9 cellular contexts compared by ENCODE assay signal in genomic region chr1:99005142-99005491, GRCh38. TPM values are rescaled to one million over a fixed set of nuclear protein-coding genes. Genes with fewer than 3 reads are reported as not detected.
DNase-seq lines count a peak whose midpoint lies in the region; ATAC-seq and TF ChIP-seq lines count a peak whose summit lies in the region.
"Had no signal": no experiment of that assay in that cellular context is flagged by ENCODE, and none has a peak within 500 bp of the region (broad histone marks: within the 10 kb centered on the region; RNA-seq: fewer than 3 reads in every experiment).

No MANE protein-coding gene starts in this region.

- no peak overlapping the region for H4K8ac ChIP-seq in H9 (replicated peaks; ENCODE audit: insufficient read length, low read depth, low read length)

- no peak overlapping the region for H3K4ac ChIP-seq in H9 (ENCODE audit: low read depth, low read length)

- no peak overlapping the region for H3K56ac ChIP-seq in H9 (ENCODE audit: insufficient read length, low read depth, low read length)

- no peak overlapping the region for H2AK5ac ChIP-seq in H9 (ENCODE audit: insufficient read length, low read length)

- H3K79me2 ChIP-seq in H9 (ENCODE audit: insufficient read depth, low read length) = no peaks in the 10 kb centered on the region

- H3T11ph ChIP-seq in H9 (ENCODE audit: low read length) = no peak overlapping the region

- intact Hi-C loops in naive thymus-derived CD4-positive, alpha-beta T cell (cut with micrococcal nuclease) = loop anchor here in 1 of 2 donors (2.0 kb wide), 1 partner anchor 210 kb away; no protein-coding TSS in a partner anchor

- no peaks in the 10 kb centered on the region for H4K20me1 ChIP-seq in H9 (ENCODE audit: control insufficient read depth, insufficient read depth, insufficient read length)

- H3K4me3 ChIP-seq in AG04449 (ENCODE audit: low read depth, low read length) = peak overlapping the region; percentile 49
- H3K4me3 ChIP-seq in naive thymus-derived CD4-positive, alpha-beta T cell (ENCODE audit: low read length) = peak overlapping the region; percentile 25

- POLR2A ChIA-PET in AG04449 (lab: Yijun Ruan, JAX) = no interaction called here
- POLR2A ChIA-PET in naive thymus-derived CD4-positive, alpha-beta T cell (lab: Charles Lee) = no interaction called here

- no peak overlapping the region for H2BK120ac ChIP-seq in H9 (ENCODE audit: low read depth, low read length, poor library complexity, severe bottlenecking)

- CTCF ChIA-PET in AG04449 (lab: Yijun Ruan, JAX) = interaction anchor here (1.2 kb wide), 1 partner anchor 18 kb away, joined by 3 read pairs; no protein-coding TSS in a partner anchor
- CTCF ChIA-PET in naive thymus-derived CD4-positive, alpha-beta T cell (lab: Charles Lee) = no interaction called here

- no peak overlapping the region for H2BK20ac ChIP-seq in H9 (ENCODE audit: low read depth, low read length, poor library complexity, severe bottlenecking)

- H3K4me1 Mint-ChIP-seq in H9 = peaks cover 8 to 13% of the 10 kb centered on the region in 2 experiments
- H3K4me1 Mint-ChIP-seq in naive thymus-derived CD4-positive, alpha-beta T cell = peaks cover 0 to 16% (median 6%) of the 10 kb centered on the region in 7 donors
- H3K4me1 Mint-ChIP-seq: natural killer cell had no signal

- H4K5ac ChIP-seq in H9 (ENCODE audit: insufficient read length, low read depth, low read length) = no peak overlapping the region

- no peaks in the 10 kb centered on the region for H3K79me1 ChIP-seq in H9 (ENCODE audit: insufficient read depth, low read depth, low read length, poor library complexity, severe bottlenecking)

- TF ChIP-seq CTCF in AG04449 (IDR thresholded peaks at IDR 0.05; ENCODE audit: insufficient read depth, low read length, missing control alignments) (no peak), H9 (conservative IDR thresholded peaks at IDR 0.05) (no peak; the same call in 2 of the 3 replicates)

- peak overlapping the region; percentile 61 for H3K4me2 ChIP-seq in H9 (ENCODE audit: insufficient read depth, insufficient read length, low read length)

- H3K27me3 ChIP-seq in H9 (ENCODE audit: insufficient read depth, low read length) = no peaks in the 10 kb centered on the region
- peaks cover 6 to 12% of the 10 kb centered on the region in 2 donors for H3K27me3 ChIP-seq in naive thymus-derived CD4-positive, alpha-beta T cell (ENCODE audit: control insufficient read depth in 2 of 2, insufficient read depth in 2 of 2, low read length in 2 of 2)

- H3K4me3 Mint-ChIP-seq in H9 = peak overlapping the region; percentile 70 to 87
- H3K4me3 Mint-ChIP-seq in naive thymus-derived CD4-positive, alpha-beta T cell = peak overlapping the region; percentile 36 to 86 (median 78)

- no peak overlapping the region for H3K18ac ChIP-seq in H9 (ENCODE audit: insufficient read length, low read depth, low read length)

- H3K36me3 ChIP-seq in naive thymus-derived CD4-positive, alpha-beta T cell (ENCODE audit: control insufficient read depth in 2 of 3, insufficient read depth in 3 of 3, low read length in 3 of 3) = no peaks in the 10 kb centered on the region

- H2BK12ac ChIP-seq in H9 (ENCODE audit: insufficient read length, low read depth, low read length) = no peak overlapping the region

- H3K27ac ChIP-seq in H9 (ENCODE audit: insufficient read length, low read depth, low read length) = no peak overlapping the region
- H3K27ac ChIP-seq in cingulate gyrus (ENCODE audit: low read depth, low read length) = peak overlapping the region; percentile 19
- H3K27ac ChIP-seq in naive thymus-derived CD4-positive, alpha-beta T cell (ENCODE audit: low read depth, low read length) = no peak overlapping the region

- no peak overlapping the region for H3K9ac ChIP-seq in H9 (ENCODE audit: extremely low read depth, insufficient read length, low read length)

- no peak overlapping the region for H4K91ac ChIP-seq in H9 (ENCODE audit: insufficient read length, low read depth, low read length)

- H3K23me2 ChIP-seq in H9 (ENCODE audit: insufficient read length, low read depth, low read length, poor library complexity, severe bottlenecking) = peaks cover 13% of the 10 kb centered on the region

- no peak for ATAC-seq in naive thymus-derived CD4-positive, alpha-beta T cell
- ATAC-seq in GM21619 (IDR thresholded peaks at IDR 0.05; ENCODE audit: unreplicated experiment) = no peak
- no peak for ATAC-seq in HG02885 (IDR thresholded peaks at IDR 0.05; ENCODE audit: poor library complexity, unreplicated experiment)

- H3K14ac ChIP-seq in H9 (ENCODE audit: insufficient read depth, low read length) = peak overlapping the region; percentile 79

- no peaks in the 10 kb centered on the region for H3K9me3 ChIP-seq in H9 (ENCODE audit: control insufficient read depth, low read depth, low read length)
- H3K9me3 ChIP-seq in naive thymus-derived CD4-positive, alpha-beta T cell (ENCODE audit: control insufficient read depth in 2 of 3, low read length in 3 of 3) = no peaks in the 10 kb centered on the region

- no peaks in the 10 kb centered on the region for H3K9me3 Mint-ChIP-seq in H9
- H3K9me3 Mint-ChIP-seq in naive thymus-derived CD4-positive, alpha-beta T cell = no peaks in the 10 kb centered on the region

- H3K23ac ChIP-seq in H9 (ENCODE audit: insufficient read length, low read depth, low read length) = no peak overlapping the region

- no peak overlapping the region for H2BK15ac ChIP-seq in H9 (ENCODE audit: low read depth, low read length)

- H3K36me3 Mint-ChIP-seq in H9 (ENCODE audit: insufficient read depth in 1 of 3, low read depth in 3 of 3) = no peaks in the 10 kb centered on the region
- H3K36me3 Mint-ChIP-seq in naive thymus-derived CD4-positive, alpha-beta T cell = no peaks in the 10 kb centered on the region
- H3K36me3 Mint-ChIP-seq: natural killer cell had no signal

- H3K4me1 ChIP-seq in H9 (ENCODE audit: insufficient read depth, low read length) = no peaks in the 10 kb centered on the region
- H3K4me1 ChIP-seq in naive thymus-derived CD4-positive, alpha-beta T cell (ENCODE audit: control insufficient read depth in 2 of 2, insufficient read depth in 2 of 2, low read length in 2 of 2) = peaks cover 0 to 4% of the 10 kb centered on the region in 2 donors

- DNase-seq in AG04449 (ENCODE audit: low read depth, low spot score) (no peak), H9 (peak; percentile 49), SHP77 treated with DMSO at 0.1 percent for 48 hours (lab: John Stamatoyannopoulos, UW) (no peak), NCI-H1092 treated with DMSO at 0.1 percent for 48 hours (lab: John Stamatoyannopoulos, UW) (no peak)
- peak in 2 of 9 donors; percentile 5 to 12 for DNase-seq in naive thymus-derived CD4-positive, alpha-beta T cell
- DNase-seq: natural killer cell had no signal

- no peak overlapping the region for H2BK5ac ChIP-seq in H9 (ENCODE audit: insufficient read length, low read length)

- H2AFZ ChIP-seq in H9 (ENCODE audit: low read length) = no peak overlapping the region

- H3K27ac Mint-ChIP-seq in H9 = no peak overlapping the region
- no peak overlapping the region for H3K27ac Mint-ChIP-seq in naive thymus-derived CD4-positive, alpha-beta T cell
- H3K27ac Mint-ChIP-seq: natural killer cell had no signal

- H3K27me3 Mint-ChIP-seq in H9 (ENCODE audit: low read depth) = peaks cover 50% of the 10 kb centered on the region
- peaks cover 41 to 70% (median 53%) of the 10 kb centered on the region in 5 donors for H3K27me3 Mint-ChIP-seq in naive thymus-derived CD4-positive, alpha-beta T cell

- WGBS in H9 (ENCODE audit: extremely low coverage, insufficient read length, low lambda C conversion rate) = no CpG with 5 or more reads among the region's 20 CpGs

RNA-seq across cellular contexts. Expression of gene PLPPR5, which starts 0.5 kb away (rescaled TPM):
- total RNA-seq in H9 (2021) = 0.79 and 1.4 TPM in 2 replicates
- not detected for total RNA-seq in naive thymus-derived CD4-positive, alpha-beta T cell
- not detected for polyA plus RNA-seq in naive thymus-derived CD4-positive, alpha-beta T cell
- total RNA-seq: natural killer cell had no signal
